Comparison of ENCODE assay signal across 14 cellular contexts in genomic region chr19:41052162-41052561, GRCh38. TPM values are rescaled to one million over a fixed set of nuclear protein-coding genes. Genes with fewer than 3 reads are reported as not detected.
"Had no signal": no experiment of that assay in that cellular context is flagged by ENCODE, and none has a peak within 500 bp of the region (broad histone marks: within the 10 kb centered on the region; RNA-seq: fewer than 3 reads in every experiment).

No MANE protein-coding gene starts in this region.

RNA-seq across cellular contexts. Expression of gene CYP2A13, which starts 36.1 kb away (rescaled TPM):
- total RNA-seq: activated B cell treated with CpG ODN at 0.5 μM for 24 hours; activated CD4-positive, alpha-beta memory T cell treated with anti-CD3 and anti-CD28 coated beads for 36 hours; activated CD4-positive, alpha-beta memory T cell treated with anti-CD3 and anti-CD28 coated beads, Interleukin-2, amount 10 ng/mL, durations not matched to agents 7 days and 5 days; activated CD4-positive, alpha-beta T cell treated with anti-CD3 and anti-CD28 coated beads for 36 hours; activated CD4-positive, alpha-beta T cell treated with anti-CD3 and anti-CD28 coated beads, Interleukin-2, amount 10 ng/mL, durations not matched to agents 24 days and 14 days; activated CD4-positive, alpha-beta T cell treated with anti-CD3 and anti-CD28 coated beads, Interleukin-2, amount 10 ng/mL, durations not matched to agents 7 days and 5 days; activated CD8-positive, alpha-beta memory T cell treated with anti-CD3 and anti-CD28 coated beads for 36 hours; activated CD8-positive, alpha-beta memory T cell treated with anti-CD3 and anti-CD28 coated beads, Interleukin-2, amount 10 ng/mL, durations not matched to agents 7 days and 5 days; activated CD8-positive, alpha-beta T cell treated with anti-CD3 and anti-CD28 coated beads for 36 hours; activated CD8-positive, alpha-beta T cell treated with anti-CD3 and anti-CD28 coated beads, Interleukin-2, amount 10 ng/mL, durations not matched to agents 7 days and 5 days; T-cell; T-helper 1 cell treated with Interleukin-12 subunit alpha and Interleukin-12 subunit beta and Interleukin-4 antibody, amounts not matched to agents 30 ng/mL and 1 ng/mL, for 36 hours; T-helper 17 cell; T-helper 2 cell treated with Interferon-gamma antibody and Interleukin-4, amounts not matched to agents 100 ng/mL and 5 ng/mL, for 36 hours had no signal
